Comparison of ENCODE assay signal across 8 cellular contexts in the genomic region with DNA sequence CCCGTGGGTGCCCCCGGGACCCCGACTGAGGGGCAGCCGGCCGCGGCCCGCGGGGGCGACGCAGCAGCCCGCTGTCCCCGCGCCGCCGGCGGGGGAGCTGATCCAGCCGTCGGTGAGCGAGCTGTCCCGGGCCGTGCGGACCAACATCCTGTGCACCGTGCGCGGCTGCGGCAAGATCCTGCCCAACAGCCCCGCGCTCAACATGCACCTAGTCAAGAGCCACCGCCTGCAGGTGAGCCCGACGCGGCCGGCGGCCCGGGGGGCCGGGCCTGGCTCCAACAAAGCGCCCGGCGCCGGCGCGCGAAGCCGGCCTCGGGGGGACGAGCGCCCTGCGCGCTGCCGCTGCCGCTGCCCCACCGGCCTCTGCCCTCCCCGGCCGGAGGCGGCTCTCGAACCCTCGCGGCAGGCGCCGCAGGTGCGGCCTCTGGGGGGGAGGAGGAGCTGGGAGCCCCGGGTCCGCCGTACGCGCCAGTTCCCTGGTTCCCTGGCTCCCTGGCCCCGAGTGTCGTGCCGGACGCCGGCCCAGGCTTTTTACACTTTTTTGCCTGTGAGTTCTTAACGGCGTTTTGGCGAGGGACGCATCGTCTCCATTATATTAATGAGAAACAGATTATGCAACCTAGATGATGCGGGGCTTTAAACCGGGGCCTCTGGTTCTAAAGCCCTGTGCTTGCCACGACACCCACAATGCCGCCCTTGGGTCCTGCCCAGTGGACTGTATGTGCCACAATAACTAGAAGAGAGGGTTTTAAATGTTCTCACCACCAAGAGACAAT. TPM values are rescaled to one million over a fixed set of nuclear protein-coding genes. Genes with fewer than 3 reads are reported as not detected.
DNase-seq lines count a peak whose midpoint lies in the region; ATAC-seq, FAIRE-seq and TF ChIP-seq lines count a peak whose summit lies in the region.

No MANE protein-coding gene starts in this region.

- CTCF ChIA-PET in activated B cell treated with CpG ODN at 0.5 μM for 24 hours (lab: Charles Lee): interaction anchor here (0.6 to 3.5 kb wide), 21 partner anchors 10 to 702 kb away, joined by 3 to 51 read pairs (median 4); a partner anchor contains a TSS

- no peaks in the 10 kb centered on the region for H3K9me3 Mint-ChIP-seq in activated B cell treated with CpG ODN at 0.5 μM for 24 hours
- no peaks in the 10 kb centered on the region for H3K9me3 Mint-ChIP-seq in memory B cell

- peak overlapping the region; percentile 45 for H3K27ac ChIP-seq in HL-60 (replicated peaks)

- no peaks in the 10 kb centered on the region for H3K27me3 ChIP-seq in HL-60 (ENCODE audit: insufficient read depth, poor library complexity, severe bottlenecking)

- H3K27me3 Mint-ChIP-seq in activated B cell treated with CpG ODN at 0.5 μM for 24 hours (no peaks in the 10 kb centered on the region), memory B cell (no peaks in the 10 kb centered on the region)

- H3K4me3 Mint-ChIP-seq in activated B cell treated with CpG ODN at 0.5 μM for 24 hours (peak overlapping the region; percentile 79), memory B cell (peak overlapping the region; percentile 79)

- POLR2A ChIA-PET in activated B cell treated with CpG ODN at 0.5 μM for 24 hours (lab: Charles Lee): interaction anchor here (1.0 to 2.9 kb wide), 4 partner anchors 26 to 41 kb away, joined by 3 to 19 read pairs (median 6); a partner anchor contains a TSS

- peaks cover 22% of the 10 kb centered on the region for H3K4me1 Mint-ChIP-seq in activated B cell treated with CpG ODN at 0.5 μM for 24 hours
- H3K4me1 Mint-ChIP-seq in memory B cell: peaks cover 21% of the 10 kb centered on the region

- H3K27ac Mint-ChIP-seq in activated B cell treated with CpG ODN at 0.5 μM for 24 hours (peak overlapping the region; percentile 30), memory B cell (no peak overlapping the region)

- DNase-seq in CMK (ENCODE audit: low read depth) (peak; percentile 20), GM20000 (ENCODE audit: low spot score) (peak; percentile 69), HL-60 (ENCODE audit: low read depth in 1 of 2, low spot score in 1 of 2) (peak; percentile 21 to 40), activated B cell treated with CpG ODN at 0.5 μM for 24 hours (no peak), ecto neural progenitor cell (ENCODE audit: low spot score) (peak; percentile 65), memory B cell (ENCODE audit: low spot score in 2 of 2) (peak in 1 of 2 donors; percentile 16), RCC 7860 (ENCODE audit: low spot score) (no peak)
- DNase-seq in stimulated activated CD8-positive, alpha-beta memory T cell treated with anti-CD3 and anti-CD28 coated beads, Interleukin-15, amount 100 ng/mL, for 48 hours (ENCODE audit: low read depth in 2 of 2): peak; percentile 12 to 19

- peaks cover 19% of the 10 kb centered on the region for H3K36me3 Mint-ChIP-seq in activated B cell treated with CpG ODN at 0.5 μM for 24 hours (ENCODE audit: low read depth)
- H3K36me3 Mint-ChIP-seq in memory B cell: peaks cover 12% of the 10 kb centered on the region

- H3K4me3 ChIP-seq in HL-60 (replicated peaks; ENCODE audit: insufficient read depth, low read length): peak overlapping the region; percentile 76

- intact Hi-C loops in activated B cell treated with CpG ODN at 0.5 μM for 24 hours (cut with micrococcal nuclease): loop anchor here (1.0 to 10.0 kb wide), 5 partner anchors 29 to 702 kb away; a partner anchor contains a TSS

- TF ChIP-seq CTCF in GM20000 (IDR thresholded peaks at IDR 0.05; ENCODE audit: extremely low read depth, missing control alignments): no peak
- TF ChIP-seq CTCF in HL-60 (IDR thresholded peaks at IDR 0.05; ENCODE audit: insufficient read depth, low read length): no peak
- no peak for TF ChIP-seq CTCF in activated B cell treated with CpG ODN at 0.5 μM for 24 hours (IDR thresholded peaks at IDR 0.05)

- ATAC-seq in activated B cell treated with CpG ODN at 0.5 μM for 24 hours (ENCODE audit: low read depth) (peak; percentile 61), memory B cell (ENCODE audit: low read depth) (peak; percentile 60)

- no peak for FAIRE-seq in RCC 7860 (lab: Jason Lieb, UNC)

RNA-seq across cellular contexts. Expression of a gene that starts 0.5 kb away (rescaled TPM):
- 30.6 and 31.0 TPM in 2 replicates for total RNA-seq in activated B cell treated with CpG ODN at 0.5 μM for 24 hours

RNA-seq across cellular contexts. Expression of a gene that starts 29.1 kb away (rescaled TPM):
- 5.4 and 5.9 TPM in 2 replicates for total RNA-seq in activated B cell treated with CpG ODN at 0.5 μM for 24 hours

RNA-seq across cellular contexts. Expression of a gene that starts 29.5 kb away (rescaled TPM):
- 18.1 and 22.3 TPM in 2 replicates for total RNA-seq in activated B cell treated with CpG ODN at 0.5 μM for 24 hours

RNA-seq across cellular contexts. Expression of a gene that starts 40.9 kb away (rescaled TPM):
- total RNA-seq in activated B cell treated with CpG ODN at 0.5 μM for 24 hours: 0.61 and 0.75 TPM in 2 replicates

Comparison
In these comparisons a context has a peak if more than half of its experiments do, and no peak if none do; other contexts are left out.
1. DNase-seq: peak in CMK (single experiment), GM20000 (single experiment), HL-60 (2 of 2), ecto neural progenitor cell (single experiment) and stimulated activated CD8-positive, alpha-beta memory T cell treated with anti-CD3 and anti-CD28 coated beads, Interleukin-15, amount 100 ng/mL, for 48 hours (2 of 2); none in activated B cell treated with CpG ODN at 0.5 μM for 24 hours (single experiment) and RCC 7860 (single experiment).